Comparison of ENCODE assay signal across 31 cellular contexts in the genomic region with DNA sequence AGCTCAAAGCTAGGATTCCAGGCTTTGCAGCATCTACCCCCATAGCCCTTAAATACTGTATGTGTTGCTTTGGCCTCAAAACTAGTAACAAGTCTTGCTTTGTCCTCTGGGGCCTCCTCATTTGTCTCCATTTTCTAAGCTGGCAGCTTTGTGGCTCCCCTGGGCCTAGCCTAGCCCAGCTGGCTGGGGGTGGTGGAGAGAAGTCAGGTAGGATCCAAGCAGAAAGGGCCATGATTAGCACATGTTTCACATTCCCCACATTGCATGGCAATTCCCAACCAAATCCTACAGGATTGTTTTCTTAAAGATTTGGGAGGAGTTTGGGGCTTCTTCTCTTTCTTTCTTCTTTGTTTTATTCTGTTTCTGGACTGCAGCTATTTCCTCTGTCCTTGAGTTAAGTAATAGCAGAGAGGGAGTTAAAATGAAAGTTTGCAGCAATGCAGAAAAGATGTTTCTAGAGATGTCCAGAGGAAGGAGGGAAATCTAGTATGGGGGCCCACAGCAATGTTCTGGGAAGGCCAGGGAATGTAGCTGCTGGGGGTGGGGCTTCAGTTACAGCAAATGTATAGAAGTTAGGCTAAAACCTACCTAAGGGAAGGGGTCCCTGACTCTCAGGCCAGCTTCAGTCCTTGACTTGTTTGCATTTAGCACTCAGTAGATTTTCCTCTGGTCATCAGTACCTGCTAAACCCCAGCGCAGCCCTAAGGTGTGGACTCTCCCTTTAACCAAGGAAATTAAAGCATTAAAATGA.
DNase-seq lines count a peak whose midpoint lies in the region; TF ChIP-seq lines count a peak whose summit lies in the region.
"Had no signal": no experiment of that assay in that cellular context is flagged by ENCODE, and none has a peak within 500 bp of the region (broad histone marks: within the 10 kb centered on the region; RNA-seq: fewer than 3 reads in every experiment).

No MANE protein-coding gene starts in this region.

- CTCF ChIA-PET in A673 (lab: Charles Lee) = interaction anchor here (0.5 kb wide), 1 partner anchor 104 kb away, joined by 7 read pairs; no protein-coding TSS in a partner anchor

- POLR2A ChIA-PET in A673 (lab: Charles Lee; ENCODE audit: low non-redundant PET) = no interaction called here

- intact Hi-C loops in A673 (cut with micrococcal nuclease; ENCODE audit: unreplicated experiment) = no loop called here
- intact Hi-C loops in posterior cingulate gyrus (cut with DNase I) = no loop called here

- H3K27ac Mint-ChIP-seq in chondrocyte (ENCODE audit: unreplicated experiment) (peak overlapping the region; percentile 47), mesothelial cell of epicardium (peak overlapping the region; percentile 88)
- H3K27ac Mint-ChIP-seq: activated naive CD4-positive, alpha-beta T cell treated with anti-CD3 and anti-CD28 coated beads, Interleukin-2, amount 50 U/mL, for 72 hours; B cell; CD8-positive, alpha-beta T cell; natural killer cell treated with Interleukin-12 subunit alpha and Interleukin-12 subunit beta and Interleukin-15 and Interleukin-18, amount 100 ng/mL, for 72 hours; stimulated activated naive B cell treated with anti-CD40 and anti-IgM and Interleukin-4, amounts not matched to agents 10 μg/mL and 1 μg/mL and 100 μg/mL, for 72 hours; T-helper 2 cell treated with Interferon-gamma antibody and Interleukin-4, amounts not matched to agents 5 μg/mL and 100 μg/mL, for 36 hours had no signal

- no TSS peak for BruUV-seq in A673 (replicated peaks; lab: Mats Ljungman, UMichigan)

- H3K9me3 Mint-ChIP-seq in chondrocyte (ENCODE audit: low read depth) (peaks cover 7% of the 10 kb centered on the region), mesothelial cell of epicardium (peaks cover 34% of the 10 kb centered on the region)
- H3K9me3 Mint-ChIP-seq: activated naive CD4-positive, alpha-beta T cell treated with anti-CD3 and anti-CD28 coated beads, Interleukin-2, amount 50 U/mL, for 72 hours; CD8-positive, alpha-beta T cell; natural killer cell treated with Interleukin-12 subunit alpha and Interleukin-12 subunit beta and Interleukin-15 and Interleukin-18, amount 100 ng/mL, for 72 hours; T-helper 2 cell treated with Interferon-gamma antibody and Interleukin-4, amounts not matched to agents 5 μg/mL and 100 μg/mL, for 36 hours had no signal

- H3K4me3 ChIP-seq in A673 (ENCODE audit: low read depth, low read length, poor library complexity, severe bottlenecking) (no peak overlapping the region), HUES6 (ENCODE audit: low read depth, low read length) (no peak overlapping the region)
- H3K4me3 ChIP-seq: coronary artery, esophagus muscularis mucosa, heart right ventricle, K562, right lobe of liver, suprapubic skin, uterus had no signal

- H3K27me3 ChIP-seq in A673 (replicated peaks; ENCODE audit: insufficient read depth, low read depth, low read length, poor library complexity) (no peaks in the 10 kb centered on the region), HUES6 (ENCODE audit: control insufficient read depth, insufficient read depth, low read length) (no peaks in the 10 kb centered on the region)
- H3K27me3 ChIP-seq: esophagus muscularis mucosa, foreskin keratinocyte, right lobe of liver, suprapubic skin, uterus had no signal

- H3K4me1 ChIP-seq in A673 (ENCODE audit: insufficient read depth, low read length, poor library complexity, severe bottlenecking) = peaks cover 21% of the 10 kb centered on the region
- H3K4me1 ChIP-seq in HUES6 (ENCODE audit: control insufficient read depth, insufficient read depth, low read length) = peaks cover 47% of the 10 kb centered on the region
- H3K4me1 ChIP-seq: esophagus muscularis mucosa, foreskin keratinocyte, heart right ventricle, parathyroid adenoma, right lobe of liver, suprapubic skin, uterus had no signal

- H3K36me3 Mint-ChIP-seq in chondrocyte (ENCODE audit: low read depth) = no peaks in the 10 kb centered on the region
- peaks cover 4% of the 10 kb centered on the region for H3K36me3 Mint-ChIP-seq in mesothelial cell of epicardium
- H3K36me3 Mint-ChIP-seq: activated naive CD4-positive, alpha-beta T cell treated with anti-CD3 and anti-CD28 coated beads, Interleukin-2, amount 50 U/mL, for 72 hours; CD8-positive, alpha-beta T cell; natural killer cell treated with Interleukin-12 subunit alpha and Interleukin-12 subunit beta and Interleukin-15 and Interleukin-18, amount 100 ng/mL, for 72 hours; stimulated activated naive B cell treated with anti-CD40 and anti-IgM and Interleukin-4, amounts not matched to agents 10 μg/mL and 1 μg/mL and 100 μg/mL, for 72 hours had no signal

- H3K9me3 ChIP-seq in A673 (ENCODE audit: low read depth, low read length, poor library complexity, severe bottlenecking) = no peaks in the 10 kb centered on the region
- peaks cover 7% of the 10 kb centered on the region for H3K9me3 ChIP-seq in HUES6 (ENCODE audit: control insufficient read depth, insufficient read depth, low read depth, low read length)
- H3K9me3 ChIP-seq: esophagus muscularis mucosa, heart right ventricle, right lobe of liver, suprapubic skin, uterus had no signal

- H3K27me3 Mint-ChIP-seq in chondrocyte (ENCODE audit: low read depth) = no peaks in the 10 kb centered on the region
- H3K27me3 Mint-ChIP-seq in mesothelial cell of epicardium (ENCODE audit: low read depth) = no peaks in the 10 kb centered on the region
- H3K27me3 Mint-ChIP-seq: B cell had no signal

- no peak for TF ChIP-seq CTCF in A673 (conservative IDR thresholded peaks at IDR 0.05; ENCODE audit: low read depth, low read length)
- no peak for TF ChIP-seq CTCF in chondrocyte (IDR thresholded peaks at IDR 0.05)
- TF ChIP-seq CTCF in mesothelial cell of epicardium (IDR thresholded peaks at IDR 0.05; ENCODE audit: unreplicated experiment) = no peak

- H3K27ac ChIP-seq in A673 (ENCODE audit: low read depth, low read length, poor library complexity, severe bottlenecking) (no peak overlapping the region), HUES6 (ENCODE audit: low read depth, low read length) (peak overlapping the region; percentile 75)
- H3K27ac ChIP-seq: coronary artery, esophagus muscularis mucosa, foreskin keratinocyte, heart right ventricle, parathyroid adenoma, right lobe of liver, RWPE1, suprapubic skin, uterus had no signal

- no peak overlapping the region for H3K4me3 Mint-ChIP-seq in chondrocyte (ENCODE audit: unreplicated experiment)
- H3K4me3 Mint-ChIP-seq in mesothelial cell of epicardium = no peak overlapping the region
- H3K4me3 Mint-ChIP-seq: B cell; CD8-positive, alpha-beta T cell; natural killer cell treated with Interleukin-12 subunit alpha and Interleukin-12 subunit beta and Interleukin-15 and Interleukin-18, amount 100 ng/mL, for 72 hours; stimulated activated naive B cell treated with anti-CD40 and anti-IgM and Interleukin-4, amounts not matched to agents 10 μg/mL and 1 μg/mL and 100 μg/mL, for 72 hours; T-helper 2 cell treated with Interferon-gamma antibody and Interleukin-4, amounts not matched to agents 5 μg/mL and 100 μg/mL, for 36 hours had no signal

- H3K9ac ChIP-seq in HUES6 (ENCODE audit: low read length) = peak overlapping the region; percentile 34
- H3K9ac ChIP-seq: parathyroid adenoma had no signal

- H3K36me3 ChIP-seq in A673 (ENCODE audit: insufficient read depth, low read length, poor library complexity, severe bottlenecking) (no peaks in the 10 kb centered on the region), HUES6 (ENCODE audit: control insufficient read depth, insufficient read depth, low read length) (no peaks in the 10 kb centered on the region)
- H3K36me3 ChIP-seq: esophagus muscularis mucosa, heart right ventricle, right lobe of liver, suprapubic skin, uterus had no signal

- H3K4me1 Mint-ChIP-seq in chondrocyte (ENCODE audit: low read depth) (peaks cover 60% of the 10 kb centered on the region), mesothelial cell of epicardium (peaks cover 21% of the 10 kb centered on the region)
- H3K4me1 Mint-ChIP-seq: B cell; stimulated activated naive B cell treated with anti-CD40 and anti-IgM and Interleukin-4, amounts not matched to agents 10 μg/mL and 1 μg/mL and 100 μg/mL, for 72 hours had no signal

- DNase-seq in A673 (ENCODE audit: low spot score) = peak; percentile 57
- no peak for DNase-seq in chondrocyte (ENCODE audit: low spot score)
- DNase-seq in mesothelial cell of epicardium (ENCODE audit: low spot score in 2 of 2, unreplicated experiment in 2 of 2) = no peak
- no peak for DNase-seq in NCI-H524 treated with DMSO at 0.1 percent for 48 hours (lab: John Stamatoyannopoulos, UW)
- no peak for DNase-seq in SKM-1 (lab: John Stamatoyannopoulos, UW; ENCODE audit: unreplicated experiment)
- no peak for DNase-seq in posterior cingulate gyrus
- no peak for DNase-seq in ureter (ENCODE audit: low spot score)
- DNase-seq: activated CD4-positive, alpha-beta T cell treated with anti-CD3 and anti-CD28 coated beads for 4 hours; activated T-cell treated with anti-CD3 and anti-CD28 coated beads for 4 hours; CD8-positive, alpha-beta T cell; DMS 273 treated with DMSO at 0.1 percent for 48 hours; foreskin keratinocyte; HCEC 1CT; heart right ventricle; NCI-H1092 treated with DMSO at 0.1 percent for 48 hours; NCI-H187 treated with DMSO at 0.1 percent for 48 hours; NCI-H2171 treated with DMSO at 0.1 percent for 48 hours; right lobe of liver; stimulated activated naive B cell treated with anti-CD40 and anti-IgM and Interleukin-4, amounts not matched to agents 10 μg/mL and 1 μg/mL and 100 μg/mL, for 72 hours; uterus had no signal
